13 cellular contexts compared by ENCODE assay signal in the genomic region with DNA sequence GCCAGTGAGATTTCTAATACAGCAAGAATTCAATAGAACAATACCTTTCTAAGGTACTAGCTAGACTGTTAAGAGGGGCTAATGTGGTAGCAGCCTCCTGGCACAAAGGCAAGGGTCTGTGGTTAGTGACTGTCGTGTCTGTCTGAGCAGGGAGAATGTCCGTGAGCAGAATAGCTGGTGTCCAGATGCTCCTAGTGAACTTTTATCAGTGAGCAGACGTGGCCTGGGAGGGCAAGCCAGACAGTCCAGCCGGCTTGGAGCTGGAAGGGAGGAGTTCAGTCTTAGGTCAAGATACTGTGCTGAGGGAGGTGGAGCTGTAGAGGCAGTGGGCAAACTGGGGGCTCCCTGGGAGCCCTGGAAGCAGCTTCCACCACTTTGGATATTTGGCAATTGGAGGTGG.
DNase-seq lines count a peak whose midpoint lies in the region; ATAC-seq, FAIRE-seq and TF ChIP-seq lines count a peak whose summit lies in the region.
"Had no signal": no experiment of that assay in that cellular context is flagged by ENCODE, and none has a peak within 500 bp of the region (broad histone marks: within the 10 kb centered on the region; RNA-seq: fewer than 3 reads in every experiment).

No MANE protein-coding gene starts in this region.

- CTCF ChIA-PET in K562 (lab: Yijun Ruan, JAX; ENCODE audit: low intra/inter-chr PET ratio): no interaction called here

- TF ChIP-seq CTCF in K562 (IDR thresholded peaks at IDR 0.05 in 2 of 3, conservative IDR thresholded peaks at IDR 0.05 in 1 of 3; ENCODE audit: insufficient read depth in 2 of 3, low read depth in 1 of 3, low read length in 3 of 3): no peak

- no peak for TF ChIP-seq RAD21 in K562 (CRISPR knock-in tag; conservative IDR thresholded peaks at IDR 0.05 in 1 of 2, IDR thresholded peaks at IDR 0.05 in 1 of 2)

- H3K36me3 ChIP-seq in K562 (ENCODE audit: control insufficient read depth, insufficient read depth, low read length) (no peaks in the 10 kb centered on the region), stomach smooth muscle (ENCODE audit: control insufficient read depth in 2 of 2, insufficient read depth in 2 of 2, low read length in 2 of 2) (no peaks in the 10 kb centered on the region)
- H3K36me3 ChIP-seq: esophagus muscularis mucosa had no signal

- no TSS peak for BruUV-seq in K562 (replicated peaks; lab: Mats Ljungman, UMichigan)

- no peak for TF ChIP-seq POLR2A in K562 (conservative IDR thresholded peaks at IDR 0.05)

- peak; percentile 35; the same call in 1 of the 2 replicates for TF ChIP-seq EP300 in K562 (IDR thresholded peaks at IDR 0.05; ENCODE audit: low read length)

- in situ Hi-C loops in K562 (cut with MboI): no loop called here

- H3K9ac ChIP-seq in K562 (ENCODE audit: insufficient read depth in 1 of 2, low read depth in 2 of 2, low read length in 2 of 2): no peak overlapping the region; a peak in 1 of 4 replicates
- H3K9ac ChIP-seq in stomach smooth muscle (ENCODE audit: low read length in 2 of 2): no peak overlapping the region

- peak; percentile 79 for FAIRE-seq in K562 (lab: Jason Lieb, UNC)

- WGBS in K562 (ENCODE audit: insufficient coverage, low coverage, missing lambda C conversion rate): 5% methylated on average over 4 of the region's 4 CpGs

- peak; percentile 55 for DNase-seq in NCI-H226
- DNase-seq in K562 (ENCODE audit: extremely low read depth in 1 of 4, low spot score in 3 of 4): peak; percentile 41 to 88 (median 62)
- peak; percentile 44 for DNase-seq in kidney tubule cell (ENCODE audit: low spot score)
- DNase-seq in epidermal melanocyte (ENCODE audit: insufficient read length, low spot score): no peak
- no peak for DNase-seq in activated CD8-positive, alpha-beta memory T cell treated with anti-CD3 and anti-CD28 coated beads for 24 hours
- DNase-seq: activated CD4-positive, alpha-beta T cell treated with anti-CD3 and anti-CD28 coated beads, Interleukin-2, amount 10 ng/mL, durations not matched to agents 24 days and 14 days; cortex of kidney; DND-41; stimulated activated CD4-positive, alpha-beta T cell treated with anti-CD3 and anti-CD28 coated beads, Interleukin-2, amount 100 ng/mL, for 48 hours had no signal

- ATAC-seq in K562: peak; percentile 88
- ATAC-seq in HG03457 (IDR thresholded peaks at IDR 0.05; ENCODE audit: unreplicated experiment): no peak
- ATAC-seq in GM18861 (IDR thresholded peaks at IDR 0.05; ENCODE audit: unreplicated experiment): no peak

- POLR2A ChIA-PET in K562 (lab: Yijun Ruan, JAX): interaction anchor here (0.7 to 1.4 kb wide), 2 partner anchors 33 to 71 kb away, joined by 3 to 5 read pairs; no protein-coding TSS in a partner anchor

- no peak overlapping the region for H2AFZ ChIP-seq in K562 (ENCODE audit: low read depth, low read length)

- H3K27me3 ChIP-seq in K562 (ENCODE audit: control insufficient read depth in 2 of 2, insufficient read depth in 2 of 2, low read length in 2 of 2) (no peaks in the 10 kb centered on the region), stomach smooth muscle (ENCODE audit: control insufficient read depth in 1 of 2, insufficient read depth in 2 of 2, low read length in 2 of 2) (no peaks in the 10 kb centered on the region)
- H3K27me3 ChIP-seq: esophagus muscularis mucosa had no signal

- no peak overlapping the region for H3K4me3 ChIP-seq in K562
- no peak overlapping the region for H3K4me3 ChIP-seq in stomach smooth muscle (ENCODE audit: low read length in 2 of 2)
- H3K4me3 ChIP-seq: esophagus muscularis mucosa had no signal

- H3K27ac ChIP-seq in K562 (ENCODE audit: extremely low read depth, low read depth, low read length): 0 out of 3 replicates have a peak overlapping the region, but pooled peaks have one; percentile 0
- peak overlapping the region; percentile 82 for H3K27ac ChIP-seq in stomach smooth muscle (ENCODE audit: low read length)

- peak overlapping the region; percentile 61 for H3K4me2 ChIP-seq in K562 (ENCODE audit: insufficient read depth, low read length)

- H3K9me3 ChIP-seq in K562 (replicated peaks; ENCODE audit: control insufficient read depth, insufficient read depth, low read depth, low read length) (no peaks in the 10 kb centered on the region), stomach smooth muscle (ENCODE audit: control insufficient read depth in 2 of 2, low read length in 2 of 2) (no peaks in the 10 kb centered on the region)
- H3K9me3 ChIP-seq: esophagus muscularis mucosa had no signal

- H3K9me1 ChIP-seq in K562 (ENCODE audit: control insufficient read depth, insufficient read depth, low read length): peaks cover 4% of the 10 kb centered on the region

- intact Hi-C loops in K562 (cut with micrococcal nuclease): loop anchor here (1.0 to 5.0 kb wide), 5 partner anchors 49 to 401 kb away; no protein-coding TSS in a partner anchor

- H4K20me1 ChIP-seq in K562 (replicated peaks; ENCODE audit: control insufficient read depth, insufficient read depth, low read length): peaks cover 14% of the 10 kb centered on the region; the same call in 1 of the 2 replicates

- peaks cover 31 to 58% of the 10 kb centered on the region in 2 experiments for H3K4me1 ChIP-seq in K562 (replicated peaks in 1 of 2; ENCODE audit: control insufficient read depth in 2 of 2, insufficient read depth in 2 of 2, low read length in 2 of 2)
- H3K4me1 ChIP-seq in stomach smooth muscle (ENCODE audit: control insufficient read depth, insufficient read depth, low read length): peaks cover 71% of the 10 kb centered on the region

- peaks cover 12% of the 10 kb centered on the region; the same call in 2 of the 3 replicates for H3K79me2 ChIP-seq in K562 (ENCODE audit: control insufficient read depth, insufficient read depth, low read length)

TF ChIP-seq in K562, 482 proteins besides CTCF, POLR2A, EP300 and RAD21 (continues in another document):
- TF ChIP-seq ETV6 (IDR thresholded peaks at IDR 0.05; ENCODE audit: borderline replicate concordance in 1 of 2, low read depth in 2 of 2, low read length in 1 of 2): no peak
- TF ChIP-seq ETV6 (CRISPR knock-in tag; IDR thresholded peaks at IDR 0.05; ENCODE audit: borderline replicate concordance): no peak
- TF ChIP-seq STAT5A (IDR thresholded peaks at IDR 0.05; ENCODE audit: borderline replicate concordance, low read length): peak; percentile 54; the same call in 1 of the 2 replicates
- TF ChIP-seq BRCA1 (IDR thresholded peaks at IDR 0.05): no peak
- no peak for TF ChIP-seq BRCA1 (CRISPR knock-in tag; IDR thresholded peaks at IDR 0.05)
- 0 out of 2 replicates have a peak, but pooled peaks have one; percentile 50 for TF ChIP-seq MTA3 (IDR thresholded peaks at IDR 0.05; ENCODE audit: borderline replicate concordance)
- TF ChIP-seq HDAC1 (IDR thresholded peaks at IDR 0.05): peak in 1 of 2 experiments; percentile 51; a peak in 1 of 4 replicates
- peak in 1 of 2 experiments; percentile 68; a peak in 2 of 4 replicates for TF ChIP-seq RCOR1 (IDR thresholded peaks at IDR 0.05; ENCODE audit: borderline replicate concordance in 1 of 2, low read depth in 2 of 2, low read length in 2 of 2)
- peak in 1 of 2 experiments; percentile 55; a peak in 1 of 4 replicates for TF ChIP-seq KDM1A (IDR thresholded peaks at IDR 0.05)
- no peak for TF ChIP-seq DDX20 (tag; IDR thresholded peaks at IDR 0.05; ENCODE audit: low read depth)
- TF ChIP-seq ZNF780A (CRISPR knock-in tag; IDR thresholded peaks at IDR 0.05): no peak
- TF ChIP-seq DMBX1 (CRISPR knock-in tag; IDR thresholded peaks at IDR 0.05; ENCODE audit: borderline replicate concordance): peak; percentile 48; the same call in 1 of the 2 replicates
- no peak for TF ChIP-seq MIER1 (IDR thresholded peaks at IDR 0.05; ENCODE audit: low read depth)
- TF ChIP-seq GABPB1 (CRISPR knock-in tag; IDR thresholded peaks at IDR 0.05): no peak
- 0 out of 2 replicates have a peak, but pooled peaks have one; percentile 12 for TF ChIP-seq L3MBTL2 (IDR thresholded peaks at IDR 0.05)
- no peak for TF ChIP-seq LARP7 (IDR thresholded peaks at IDR 0.05)
- no peak for TF ChIP-seq SIN3B (IDR thresholded peaks at IDR 0.05; ENCODE audit: low read depth)
- TF ChIP-seq C11orf30 (IDR thresholded peaks at IDR 0.05; ENCODE audit: low read depth): no peak
- TF ChIP-seq SMAD2 (IDR thresholded peaks at IDR 0.05; ENCODE audit: low read depth, low read length): no peak
- TF ChIP-seq BRD4 (IDR thresholded peaks at IDR 0.05): no peak
- TF ChIP-seq E2F3 (CRISPR knock-in tag; IDR thresholded peaks at IDR 0.05): no peak
- peak in 1 of 2 experiments; percentile 66; a peak in 1 of 4 replicates for TF ChIP-seq TBL1XR1 (IDR thresholded peaks at IDR 0.05; ENCODE audit: low read length in 2 of 2)
- no peak for TF ChIP-seq SNRNP70 (optimal IDR thresholded peaks at IDR 0.05; ENCODE audit: low read depth, low read length)
- no peak for TF ChIP-seq KDM4B (IDR thresholded peaks at IDR 0.05; ENCODE audit: borderline replicate concordance in 2 of 2, low read depth in 1 of 2)
- no peak for TF ChIP-seq FUS (optimal IDR thresholded peaks at IDR 0.05; ENCODE audit: low read depth, low read length)
- no peak for TF ChIP-seq ZNF512 (tag; IDR thresholded peaks at IDR 0.05)

Comparison
In these comparisons a context has a peak if more than half of its experiments do, and no peak if none do; other contexts are left out.
1. DNase-seq: peak in NCI-H226 (single experiment), K562 (4 of 4) and kidney tubule cell (single experiment); none in epidermal melanocyte (single experiment) and activated CD8-positive, alpha-beta memory T cell treated with anti-CD3 and anti-CD28 coated beads for 24 hours (single experiment).